24 cellular contexts compared by ENCODE assay signal in genomic region chr1:212351588-212352362, GRCh38.
"Had no signal": no experiment of that assay in that cellular context is flagged by ENCODE, and none has a peak within 500 bp of the region (broad histone marks: within the 10 kb centered on the region; RNA-seq: fewer than 3 reads in every experiment).

No MANE protein-coding gene starts in this region.

- H3K27me3 Mint-ChIP-seq: naive thymus-derived CD8-positive, alpha-beta T cell had no signal

- ATAC-seq: activated T-cell treated with anti-CD3 and anti-CD28 coated beads, Interleukin-2, amount 50 U/mL, for 4 hours; gastrocnemius medialis; left ventricle myocardium superior; naive thymus-derived CD8-positive, alpha-beta T cell; psoas muscle had no signal

- H3K9me3 ChIP-seq: esophagus muscularis mucosa, gastrocnemius medialis, psoas muscle, right atrium auricular region, spleen, tibial artery had no signal

- H3K4me3 Mint-ChIP-seq: activated T-cell treated with anti-CD3 and anti-CD28 coated beads, Interleukin-2, amount 50 U/mL, for 4 hours; brain; mesothelial cell of epicardium; naive thymus-derived CD8-positive, alpha-beta T cell had no signal

- H3K4me1 ChIP-seq: gastrocnemius medialis, psoas muscle, right atrium auricular region, spleen, tibial artery had no signal

- H3K27ac ChIP-seq: esophagus muscularis mucosa, gastrocnemius medialis, psoas muscle, right atrium auricular region, spleen, tibial artery, VCaP had no signal

- H3K4me1 Mint-ChIP-seq: brain, mesothelial cell of epicardium had no signal

- H3K4me3 ChIP-seq: esophagus muscularis mucosa, gastrocnemius medialis, psoas muscle, right atrium auricular region, spleen, tibial artery had no signal

- H3K27ac Mint-ChIP-seq: activated T-helper 2 cell treated with anti-CD3 and anti-CD28 coated beads, Interferon-gamma antibody, Interleukin-2, Interleukin-4, amounts not matched to agents 10 μg/mL and 5 μg/mL and 100 μg/mL, durations not matched to agents 14 hours and 24 hours and 36 hours; brain; mesothelial cell of epicardium had no signal

- H3K27me3 ChIP-seq: esophagus muscularis mucosa, gastrocnemius medialis, right atrium auricular region, spleen, tibial artery had no signal

- DNase-seq: activated CD4-positive, alpha-beta T cell treated with anti-CD3 and anti-CD28 coated beads, Interleukin-2, amount 50 U/mL, for 1 hour; activated CD4-positive, CD25-positive, alpha-beta regulatory T cell treated with anti-CD3 and anti-CD28 coated beads, Interleukin-2, amount 50 U/mL, for 72 hours; activated naive CD4-positive, alpha-beta T cell; activated T-cell treated with anti-CD3 and anti-CD28 coated beads, Interleukin-2, amount 50 U/mL, for 4 hours; aorta; dermis blood vessel endothelial cell; effector CD8-positive, alpha-beta T cell; gastrocnemius medialis; hippocampal formation; left ventricle myocardium superior; mammary epithelial cell; naive thymus-derived CD8-positive, alpha-beta T cell; psoas muscle; spleen; stimulated activated CD4-positive, alpha-beta T cell treated with anti-CD3 and anti-CD28 coated beads, Interleukin-4, amount 100 ng/mL, for 1 hour; stimulated activated naive CD4-positive, alpha-beta T cell treated with Interleukin-2 at 50 U/mL for 16 hours; T1000; tibial artery had no signal

- H3K9me3 Mint-ChIP-seq: activated T-cell treated with anti-CD3 and anti-CD28 coated beads, Interleukin-2, amount 50 U/mL, for 4 hours; activated T-helper 2 cell treated with anti-CD3 and anti-CD28 coated beads, Interferon-gamma antibody, Interleukin-2, Interleukin-4, amounts not matched to agents 10 μg/mL and 5 μg/mL and 100 μg/mL, durations not matched to agents 14 hours and 24 hours and 36 hours; brain; mesothelial cell of epicardium; naive thymus-derived CD8-positive, alpha-beta T cell had no signal
